18 cellular contexts compared by ENCODE assay signal in the genomic region with DNA sequence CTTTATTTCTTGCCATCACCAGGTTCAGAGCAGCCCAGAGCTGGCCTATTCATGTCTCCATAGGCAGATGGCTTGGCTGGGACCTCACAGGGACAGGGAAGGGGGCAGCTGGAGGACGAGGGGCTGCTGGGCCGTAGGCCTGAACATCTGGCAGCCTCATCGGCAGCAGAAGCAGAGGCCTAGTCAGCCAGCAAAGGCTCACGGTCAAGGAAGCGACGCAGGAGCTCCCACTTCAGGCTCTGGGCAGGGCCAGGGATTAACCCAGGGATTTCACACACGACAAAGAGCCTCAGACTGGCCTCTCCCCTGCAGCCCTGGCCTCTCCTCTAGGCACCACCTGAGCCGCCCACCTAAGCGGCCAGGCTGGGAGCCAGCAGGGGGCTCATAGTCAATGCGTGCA. TPM values are rescaled to one million over a fixed set of nuclear protein-coding genes. Genes with fewer than 3 reads are reported as not detected.
"Had no signal": no experiment of that assay in that cellular context is flagged by ENCODE, and none has a peak within 500 bp of the region (broad histone marks: within the 10 kb centered on the region; RNA-seq: fewer than 3 reads in every experiment).

No MANE protein-coding gene starts in this region.

- H3K4me1 Mint-ChIP-seq: activated naive CD4-positive, alpha-beta T cell treated with anti-CD3 and anti-CD28 coated beads, Interleukin-2, amount 50 U/mL, for 24 hours had no signal

- H3K4me3 Mint-ChIP-seq: activated naive CD4-positive, alpha-beta T cell treated with anti-CD3 and anti-CD28 coated beads, Interleukin-2, amount 50 U/mL, for 24 hours; activated T-cell treated with anti-CD3 and anti-CD28 coated beads, Interleukin-2, amount 50 U/mL, for 4 hours; stimulated activated naive CD8-positive, alpha-beta T cell treated with anti-CD3 and anti-CD28 coated beads, Interleukin-15, Interleukin-2, amounts not matched to agents 100 ng/mL and 50 ng/mL, for 24 hours had no signal

- H3K27me3 ChIP-seq: ascending aorta, breast epithelium, pancreas, tibial nerve had no signal

- H3K9me3 ChIP-seq: ascending aorta, breast epithelium, gastroesophageal sphincter, pancreas had no signal

- FAIRE-seq: pancreas, urothelium cell line had no signal

- DNase-seq: activated CD4-positive, alpha-beta T cell treated with anti-CD3 and anti-CD28 coated beads, Interleukin-2, amount 50 U/mL, for 1 hour; activated CD8-positive, alpha-beta memory T cell treated with anti-CD3 and anti-CD28 coated beads, Interleukin-2, amount 50 U/mL, for 4 hours; activated T-cell treated with anti-CD3 and anti-CD28 coated beads, Interleukin-2, amount 50 U/mL, for 4 hours; cortex of kidney; heart right ventricle; left ventricle myocardium superior; pancreas; T-helper 1 cell; T1000 had no signal

- H3K9me3 Mint-ChIP-seq: activated naive CD4-positive, alpha-beta T cell treated with anti-CD3 and anti-CD28 coated beads, Interleukin-2, amount 50 U/mL, for 24 hours; activated T-cell treated with anti-CD3 and anti-CD28 coated beads, Interleukin-2, amount 50 U/mL, for 4 hours; stimulated activated naive CD8-positive, alpha-beta T cell treated with anti-CD3 and anti-CD28 coated beads, Interleukin-15, Interleukin-2, amounts not matched to agents 100 ng/mL and 50 ng/mL, for 24 hours had no signal

- H3K36me3 ChIP-seq: ascending aorta, breast epithelium, gastroesophageal sphincter, heart right ventricle, pancreas, tibial nerve had no signal

- H3K27ac Mint-ChIP-seq: activated naive CD4-positive, alpha-beta T cell treated with anti-CD3 and anti-CD28 coated beads, Interleukin-2, amount 50 U/mL, for 24 hours; stimulated activated naive CD8-positive, alpha-beta T cell treated with anti-CD3 and anti-CD28 coated beads, Interleukin-15, Interleukin-2, amounts not matched to agents 100 ng/mL and 50 ng/mL, for 24 hours had no signal

- H3K4me1 ChIP-seq: ascending aorta, breast epithelium, gastroesophageal sphincter, heart right ventricle, pancreas, tibial nerve had no signal

- H3K36me3 Mint-ChIP-seq: activated naive CD4-positive, alpha-beta T cell treated with anti-CD3 and anti-CD28 coated beads, Interleukin-2, amount 50 U/mL, for 24 hours had no signal

- H3K27me3 Mint-ChIP-seq: activated naive CD4-positive, alpha-beta T cell treated with anti-CD3 and anti-CD28 coated beads, Interleukin-2, amount 50 U/mL, for 24 hours; stimulated activated naive CD8-positive, alpha-beta T cell treated with anti-CD3 and anti-CD28 coated beads, Interleukin-15, Interleukin-2, amounts not matched to agents 100 ng/mL and 50 ng/mL, for 24 hours had no signal

- H3K27ac ChIP-seq: ascending aorta, breast epithelium, gastroesophageal sphincter, heart right ventricle, pancreas, tibial nerve had no signal

- H3K4me3 ChIP-seq: ascending aorta, breast epithelium, gastroesophageal sphincter, heart right ventricle, pancreas, tibial nerve had no signal

- ATAC-seq: activated T-cell treated with anti-CD3 and anti-CD28 coated beads, Interleukin-2, amount 50 U/mL, for 4 hours; esophagus mucosa; gastroesophageal sphincter; heart right ventricle; left ventricle myocardium superior; pancreas had no signal

RNA-seq across cellular contexts. Expression of a gene that starts 56.6 kb away (rescaled TPM):
- total RNA-seq: activated T-cell treated with anti-CD3 and anti-CD28 coated beads, Interleukin-2, amount 50 U/mL, for 4 hours; mononuclear cell had no signal
